11 cellular contexts compared by ENCODE assay signal in genomic region chr20:1841554-1842140, GRCh38. TPM values are rescaled to one million over a fixed set of nuclear protein-coding genes. Genes with fewer than 3 reads are reported as not detected.
DNase-seq lines count a peak whose midpoint lies in the region; ATAC-seq and TF ChIP-seq lines count a peak whose summit lies in the region.
"Had no signal": no experiment of that assay in that cellular context is flagged by ENCODE, and none has a peak within 500 bp of the region (broad histone marks: within the 10 kb centered on the region; RNA-seq: fewer than 3 reads in every experiment).

No MANE protein-coding gene starts in this region.

- H3K27ac Mint-ChIP-seq in MCF 10A (ENCODE audit: low read depth, unreplicated experiment) = no peak overlapping the region

- H3K27ac ChIP-seq in right lobe of liver = no peak overlapping the region
- peak overlapping the region; percentile 47 for H3K27ac ChIP-seq in substantia nigra (ENCODE audit: low read depth, low read length, poor library complexity, severe bottlenecking)
- H3K27ac ChIP-seq: colonic mucosa had no signal

- POLR2A ChIA-PET in MCF 10A (lab: Yijun Ruan, JAX) = interaction anchor here (0.6 to 1.9 kb wide), 5 partner anchors 9 to 1024 kb away, joined by 3 to 11 read pairs (median 3); no protein-coding TSS in a partner anchor

- no peaks in the 10 kb centered on the region for H3K9me3 ChIP-seq in right lobe of liver
- H3K9me3 ChIP-seq: colonic mucosa had no signal

- no peaks in the 10 kb centered on the region for H3K4me1 ChIP-seq in right lobe of liver
- H3K4me1 ChIP-seq: colonic mucosa had no signal

- ATAC-seq in right lobe of liver (peak in 3 of 4 donors; percentile 29 to 43 (median 38)), HG03565 (IDR thresholded peaks at IDR 0.05; ENCODE audit: unreplicated experiment) (no peak)
- ATAC-seq: PC-3; stimulated activated naive CD8-positive, alpha-beta T cell treated with anti-CD3 and anti-CD28 coated beads, Interleukin-15, Interleukin-2, amounts not matched to agents 100 U/mL and 50 U/mL, for 24 hours had no signal

- no peak for TF ChIP-seq POLR2A in right lobe of liver (IDR thresholded peaks at IDR 0.05)

- H3K27me3 Mint-ChIP-seq in MCF 10A (ENCODE audit: insufficient read depth, unreplicated experiment) = no peaks in the 10 kb centered on the region

- H3K4me3 Mint-ChIP-seq in MCF 10A (ENCODE audit: unreplicated experiment) = no peak overlapping the region

- 53% methylated on average over 3 of the region's 6 CpGs for WGBS in right lobe of liver (ENCODE audit: insufficient coverage, low coverage, low lambda C conversion rate, missing lambda C conversion rate)

- peaks cover 7% of the 10 kb centered on the region for H3K36me3 Mint-ChIP-seq in MCF 10A (ENCODE audit: insufficient read depth, unreplicated experiment)

- no TSS peak for BruUV-seq in MCF 10A (replicated peaks; lab: Mats Ljungman, UMichigan)

- no peak overlapping the region for H3K4me3 ChIP-seq in right lobe of liver
- H3K4me3 ChIP-seq: colonic mucosa had no signal

- H3K4me1 Mint-ChIP-seq in MCF 10A (ENCODE audit: insufficient read depth, unreplicated experiment) = no peaks in the 10 kb centered on the region

- intact Hi-C loops in MCF 10A (cut with micrococcal nuclease) = no loop called here
- intact Hi-C loops in right lobe of liver (cut with DNase I) = no loop called here

- peak; percentile 48 for DNase-seq in NCI-H2171 treated with DMSO at 0.1 percent for 48 hours (lab: John Stamatoyannopoulos, UW)
- no peak for DNase-seq in NCI-H2171 (lab: John Stamatoyannopoulos, UW)
- peak; percentile 74 for DNase-seq in MCF 10A (ENCODE audit: unreplicated experiment)
- DNase-seq in right lobe of liver = no peak
- peak in 37 of 49 donors; percentile 32 to 84 (median 59) for DNase-seq in substantia nigra (lab: John Stamatoyannopoulos, UW)
- no peak for DNase-seq in NCI-H146 (lab: John Stamatoyannopoulos, UW)
- DNase-seq in NCI-H82 treated with DMSO at 0.1 percent for 48 hours (lab: John Stamatoyannopoulos, UW; ENCODE audit: unreplicated experiment) = no peak
- DNase-seq: colonic mucosa; PC-3; stimulated activated naive CD8-positive, alpha-beta T cell treated with anti-CD3 and anti-CD28 coated beads, Interleukin-15, Interleukin-2, amounts not matched to agents 100 U/mL and 50 U/mL, for 24 hours had no signal

- CTCF ChIA-PET in MCF 10A (lab: Yijun Ruan, JAX) = interaction anchor here (0.6 to 1.7 kb wide), 3 partner anchors 11 to 333 kb away, joined by 3 to 6 read pairs (median 3); no protein-coding TSS in a partner anchor

- no peaks in the 10 kb centered on the region for H3K27me3 ChIP-seq in right lobe of liver
- H3K27me3 ChIP-seq: colonic mucosa had no signal

- no peaks in the 10 kb centered on the region for H3K36me3 ChIP-seq in right lobe of liver
- H3K36me3 ChIP-seq: colonic mucosa had no signal

- no peak for TF ChIP-seq CTCF in MCF 10A (IDR thresholded peaks at IDR 0.05; ENCODE audit: unreplicated experiment)
- no peak for TF ChIP-seq CTCF in right lobe of liver (IDR thresholded peaks at IDR 0.05)

- H3K9me3 Mint-ChIP-seq in MCF 10A (ENCODE audit: unreplicated experiment) = no peaks in the 10 kb centered on the region

RNA-seq across cellular contexts. Expression of gene SIRPA, which starts 53.6 kb away (rescaled TPM):
- total RNA-seq in MCF 10A (2022) = 18.0 and 23.6 TPM in 2 replicates
- 10 to 100 TPM; 26.8 to 42.7 (median 34.8) TPM for total RNA-seq in right lobe of liver

Comparison
In these comparisons a context has a peak if more than half of its experiments do, and no peak if none do; other contexts are left out.
1. DNase-seq: peak in NCI-H2171 treated with DMSO at 0.1 percent for 48 hours (single experiment), MCF 10A (single experiment) and substantia nigra (37 of 49); none in NCI-H2171 (single experiment), right lobe of liver (0 of 3), NCI-H146 (single experiment) and NCI-H82 treated with DMSO at 0.1 percent for 48 hours (single experiment).